6 cellular contexts compared by ENCODE assay signal in the genomic region with DNA sequence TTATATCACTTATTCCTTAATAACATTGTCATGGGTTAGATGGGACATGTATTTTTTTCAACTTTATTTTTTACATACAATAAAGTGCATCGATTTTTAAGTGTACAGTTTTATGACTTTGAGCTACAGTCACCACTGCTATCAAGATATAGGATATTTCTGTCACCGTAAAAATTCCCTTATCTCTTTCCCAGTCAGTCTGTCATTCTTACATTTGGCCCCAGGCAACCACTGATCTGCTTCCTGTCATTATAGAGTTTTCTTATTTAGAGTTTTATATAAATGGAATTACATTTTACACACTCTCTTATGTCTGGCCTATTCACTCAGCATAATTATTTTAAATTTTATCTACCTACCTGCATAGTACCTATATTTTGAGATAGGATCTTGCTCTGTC.
"Had no signal": no experiment of that assay in that cellular context is flagged by ENCODE, and none has a peak within 500 bp of the region (broad histone marks: within the 10 kb centered on the region; RNA-seq: fewer than 3 reads in every experiment).

No MANE protein-coding gene starts in this region.

- H3K4me2 ChIP-seq: GM23338 had no signal

- H3K4me3 ChIP-seq: GM23338 had no signal

- DNase-seq: H9, HCEC 1CT, HFFc6, KBM-7 had no signal

- H3K27ac ChIP-seq: HL-60 had no signal
